In genomic region chr5:151799407-151799806, GRCh38 we compare ENCODE assay signal across 16 cellular contexts. TPM values are rescaled to one million over a fixed set of nuclear protein-coding genes. Genes with fewer than 3 reads are reported as not detected.
DNase-seq lines count a peak whose midpoint lies in the region; ATAC-seq, FAIRE-seq and TF ChIP-seq lines count a peak whose summit lies in the region.
"Had no signal": no experiment of that assay in that cellular context is flagged by ENCODE, and none has a peak within 500 bp of the region (broad histone marks: within the 10 kb centered on the region; RNA-seq: fewer than 3 reads in every experiment).

No MANE protein-coding gene starts in this region.

- H3K79me2 ChIP-seq in SK-N-SH (ENCODE audit: insufficient read depth) (peaks cover 95% of the 10 kb centered on the region), endothelial cell of umbilical vein (ENCODE audit: control insufficient read depth, insufficient read depth, low read length) (peaks cover 74% of the 10 kb centered on the region), hepatocyte (peaks cover 58% of the 10 kb centered on the region)

- peaks cover 0 to 6% of the 10 kb centered on the region in 2 experiments; a peak in 1 of 4 replicates for H3K4me1 ChIP-seq in SK-N-SH (ENCODE audit: control insufficient read depth in 1 of 2, insufficient read depth in 2 of 2, low read depth in 1 of 2, low read length in 1 of 2)
- H3K4me1 ChIP-seq in endothelial cell of umbilical vein (ENCODE audit: control insufficient read depth, extremely low read depth, insufficient read depth, low read length) = peaks cover 5% of the 10 kb centered on the region
- H3K4me1 ChIP-seq in hepatocyte (ENCODE audit: insufficient read depth) = no peaks in the 10 kb centered on the region
- H3K4me1 ChIP-seq in small intestine (ENCODE audit: control insufficient read depth in 2 of 2, insufficient read depth in 1 of 2, low read depth in 1 of 2, low read length in 1 of 2) = no peaks in the 10 kb centered on the region
- H3K4me1 ChIP-seq: adrenal gland, HAP-1, right lobe of liver had no signal

- no peak for TF ChIP-seq RAD21 in SK-N-SH (IDR thresholded peaks at IDR 0.05; ENCODE audit: low read length)

- H3K4me3 Mint-ChIP-seq in CD4-positive, alpha-beta T cell = no peak overlapping the region
- H3K4me3 Mint-ChIP-seq: naive thymus-derived CD4-positive, alpha-beta T cell had no signal

- dilution Hi-C loops in endothelial cell of umbilical vein (cut with MboI; ENCODE audit: extremely low pct_ligation_motif_present, low sequenced_read_pairs) = no loop called here

- H3K4me1 Mint-ChIP-seq in CD4-positive, alpha-beta T cell (ENCODE audit: low read depth) = peaks cover 22% of the 10 kb centered on the region

- no peak for TF ChIP-seq CTCF in CD4-positive, alpha-beta T cell (IDR thresholded peaks at IDR 0.05)
- no peak for TF ChIP-seq CTCF in SK-N-SH (IDR thresholded peaks at IDR 0.05)
- no peak for TF ChIP-seq CTCF in endothelial cell of umbilical vein (IDR thresholded peaks at IDR 0.05; ENCODE audit: extremely low read depth in 1 of 2, insufficient read depth in 1 of 2, low read depth in 1 of 2, low read length in 2 of 2)
- no peak for TF ChIP-seq CTCF in hepatocyte (IDR thresholded peaks at IDR 0.05; ENCODE audit: poor library complexity)

- no peak for DNase-seq in CD4-positive, alpha-beta T cell
- DNase-seq in ELR (ENCODE audit: low read depth) (peak; percentile 71), SK-N-SH (no peak), endothelial cell of umbilical vein (ENCODE audit: low read depth, low spot score) (no peak), hepatocyte (ENCODE audit: low spot score) (no peak), small intestine (no peak), NCI-H2196 treated with DMSO at 0.1 percent for 48 hours (lab: John Stamatoyannopoulos, UW; ENCODE audit: unreplicated experiment) (no peak)
- DNase-seq: effector CD4-positive, alpha-beta T cell; gastrocnemius medialis; naive thymus-derived CD4-positive, alpha-beta T cell; NCI-H146; right lobe of liver had no signal

- no peak for ATAC-seq in CD4-positive, alpha-beta T cell (ENCODE audit: poor library complexity)
- no peak for ATAC-seq in HG03139 (IDR thresholded peaks at IDR 0.05; ENCODE audit: unreplicated experiment)
- ATAC-seq: gastrocnemius medialis; HepG2; naive thymus-derived CD4-positive, alpha-beta T cell; right lobe of liver had no signal

- intact Hi-C loops in CD4-positive, alpha-beta T cell (cut with DNase I, micrococcal nuclease) = no loop called here
- intact Hi-C loops in endothelial cell of umbilical vein (cut with micrococcal nuclease) = no loop called here

- no peaks in the 10 kb centered on the region for H3K27me3 Mint-ChIP-seq in CD4-positive, alpha-beta T cell
- H3K27me3 Mint-ChIP-seq: naive thymus-derived CD4-positive, alpha-beta T cell had no signal

- BruUV-seq in endothelial cell of umbilical vein (replicated peaks; lab: Mats Ljungman, UMichigan) = no TSS peak

- WGBS in SK-N-SH (ENCODE audit: low lambda C conversion rate) = 58% methylated on average over 3 of the region's 3 CpGs
- 88% methylated on average over 3 of the region's 3 CpGs for WGBS in hepatocyte (ENCODE audit: low lambda C conversion rate, missing lambda C conversion rate)
- WGBS in small intestine, 3 donors = 86 to 89% (median 86%) methylated on average over 3 of the region's 3 CpGs

- no peak for TF ChIP-seq EP300 in SK-N-SH (IDR thresholded peaks at IDR 0.05; ENCODE audit: borderline replicate concordance in 1 of 2, low read depth in 1 of 2, low read length in 1 of 2)

- H3K4me2 ChIP-seq in SK-N-SH = no peak overlapping the region
- no peak overlapping the region for H3K4me2 ChIP-seq in endothelial cell of umbilical vein (ENCODE audit: insufficient read depth, low read length)
- H3K4me2 ChIP-seq in hepatocyte = no peak overlapping the region

- H3K9me2 ChIP-seq in SK-N-SH (no peaks in the 10 kb centered on the region), hepatocyte (replicated peaks; ENCODE audit: insufficient read depth) (no peaks in the 10 kb centered on the region)

- peak overlapping the region; percentile 36 for H3K27ac Mint-ChIP-seq in CD4-positive, alpha-beta T cell

- no peak overlapping the region for H3K9ac ChIP-seq in SK-N-SH
- no peak overlapping the region for H3K9ac ChIP-seq in endothelial cell of umbilical vein (replicated peaks; ENCODE audit: extremely low read depth, insufficient read depth, low read length)

- no peak for FAIRE-seq in endothelial cell of umbilical vein (lab: Jason Lieb, UNC)
- no peak for FAIRE-seq in small intestine (lab: Jason Lieb, UNC)
- FAIRE-seq: HepG2 had no signal

- no peak overlapping the region for H2AFZ ChIP-seq in SK-N-SH (ENCODE audit: low read depth)
- H2AFZ ChIP-seq in endothelial cell of umbilical vein (ENCODE audit: low read depth, low read length) = no peak overlapping the region
- H2AFZ ChIP-seq in hepatocyte = no peak overlapping the region

- TF ChIP-seq POLR2A in endothelial cell of umbilical vein (IDR thresholded peaks at IDR 0.05; ENCODE audit: low read depth, low read length) = no peak

- H4K20me1 ChIP-seq in SK-N-SH (ENCODE audit: insufficient read depth) (peaks cover 32% of the 10 kb centered on the region), endothelial cell of umbilical vein (replicated peaks; ENCODE audit: control insufficient read depth, extremely low read depth, insufficient read depth, low read length) (peaks cover 2% of the 10 kb centered on the region), hepatocyte (ENCODE audit: insufficient read depth, poor library complexity, severe bottlenecking) (peaks cover 23% of the 10 kb centered on the region)

- H3K9me3 ChIP-seq in CD4-positive, alpha-beta T cell (ENCODE audit: control insufficient read depth, low read length) = no peaks in the 10 kb centered on the region
- no peaks in the 10 kb centered on the region for H3K9me3 ChIP-seq in SK-N-SH
- H3K9me3 ChIP-seq in endothelial cell of umbilical vein (replicated peaks; ENCODE audit: control insufficient read depth, insufficient read depth, low read length) = no peaks in the 10 kb centered on the region
- no peaks in the 10 kb centered on the region for H3K9me3 ChIP-seq in hepatocyte (ENCODE audit: low read depth)
- H3K9me3 ChIP-seq in small intestine (ENCODE audit: control insufficient read depth, low read depth) = no peaks in the 10 kb centered on the region
- H3K9me3 ChIP-seq: adrenal gland, gastrocnemius medialis, HAP-1, right lobe of liver had no signal

- H3K9me3 Mint-ChIP-seq in CD4-positive, alpha-beta T cell = no peaks in the 10 kb centered on the region
- H3K9me3 Mint-ChIP-seq: naive thymus-derived CD4-positive, alpha-beta T cell had no signal

- no peaks in the 10 kb centered on the region for H3K9me1 ChIP-seq in endothelial cell of umbilical vein (replicated peaks; ENCODE audit: control insufficient read depth, extremely low read depth, insufficient read depth, low read length)

- peaks cover 36% of the 10 kb centered on the region for H3F3A ChIP-seq in SK-N-SH (replicated peaks; ENCODE audit: insufficient read depth)

- H3K36me3 ChIP-seq in SK-N-SH (replicated peaks in 1 of 2; ENCODE audit: control insufficient read depth in 1 of 2, insufficient read depth in 2 of 2, low read length in 1 of 2) (peaks cover 71 to 91% of the 10 kb centered on the region in 2 experiments), endothelial cell of umbilical vein (ENCODE audit: control insufficient read depth in 2 of 2, extremely low read depth in 1 of 2, insufficient read depth in 2 of 2, low read length in 2 of 2) (peaks cover 30 to 34% of the 10 kb centered on the region in 2 experiments), hepatocyte (replicated peaks; ENCODE audit: insufficient read depth, low read depth) (peaks cover 12% of the 10 kb centered on the region), small intestine (ENCODE audit: control insufficient read depth in 2 of 2, insufficient read depth in 2 of 2, low read length in 2 of 2) (peaks cover 22 to 29% of the 10 kb centered on the region in 2 donors)

- H3K36me3 Mint-ChIP-seq in CD4-positive, alpha-beta T cell (ENCODE audit: low read depth) = peaks cover 97% of the 10 kb centered on the region

- CTCF ChIA-PET in CD4-positive, alpha-beta T cell (lab: Charles Lee) = no interaction called here
- CTCF ChIA-PET in SK-N-SH (lab: Yijun Ruan, JAX) (interaction anchor here (1.1 kb wide), 1 partner anchor 11 kb away, joined by 3 read pairs; no protein-coding TSS in a partner anchor), endothelial cell of umbilical vein (lab: Charles Lee) (interaction anchor here (1.2 to 2.6 kb wide), 2 partner anchors 14 to 26 kb away, joined by 3 to 8 read pairs; no protein-coding TSS in a partner anchor)

- no peak overlapping the region for H3K27ac ChIP-seq in CD4-positive, alpha-beta T cell (ENCODE audit: low read depth, low read length)
- H3K27ac ChIP-seq in SK-N-SH (ENCODE audit: low read depth in 2 of 2, low read length in 1 of 2) (peak overlapping the region in 1 of 2 experiments; percentile 8; a peak in 1 of 4 replicates), endothelial cell of umbilical vein (ENCODE audit: insufficient read depth, low read depth, low read length) (no peak overlapping the region), hepatocyte (no peak overlapping the region), small intestine (ENCODE audit: low read depth in 1 of 2, low read length in 1 of 2) (no peak overlapping the region)
- H3K27ac ChIP-seq: adrenal gland, gastrocnemius medialis, right lobe of liver had no signal

- no peak overlapping the region for H3K4me3 ChIP-seq in SK-N-SH (ENCODE audit: low read depth in 2 of 2, low read length in 1 of 2)
- H3K4me3 ChIP-seq in endothelial cell of umbilical vein (replicated peaks in 1 of 3; ENCODE audit: insufficient read depth in 1 of 3, low read depth in 1 of 3, low read length in 3 of 3) = no peak overlapping the region
- no peak overlapping the region for H3K4me3 ChIP-seq in hepatocyte
- H3K4me3 ChIP-seq in small intestine (ENCODE audit: low read depth in 1 of 2, low read length in 2 of 2) = no peak overlapping the region
- H3K4me3 ChIP-seq: adrenal gland, gastrocnemius medialis, HAP-1, right lobe of liver had no signal

- no peaks in the 10 kb centered on the region for H3K27me3 ChIP-seq in CD4-positive, alpha-beta T cell (ENCODE audit: control insufficient read depth, insufficient read depth, low read length)
- H3K27me3 ChIP-seq in SK-N-SH (ENCODE audit: insufficient read depth) (no peaks in the 10 kb centered on the region), endothelial cell of umbilical vein (ENCODE audit: control insufficient read depth in 2 of 2, insufficient read depth in 2 of 2, low read length in 2 of 2) (no peaks in the 10 kb centered on the region), hepatocyte (no peaks in the 10 kb centered on the region), small intestine (ENCODE audit: control insufficient read depth in 2 of 2, insufficient read depth in 2 of 2, low read length in 2 of 2) (no peaks in the 10 kb centered on the region)
- H3K27me3 ChIP-seq: adrenal gland, gastrocnemius medialis, right lobe of liver had no signal

- POLR2A ChIA-PET in CD4-positive, alpha-beta T cell (lab: Charles Lee) = no interaction called here
- POLR2A ChIA-PET in SK-N-SH (lab: Yijun Ruan, JAX) (no interaction called here), endothelial cell of umbilical vein (lab: Charles Lee) (interaction anchor here (0.7 to 1.4 kb wide), 4 partner anchors 27 to 326 kb away, joined by 3 to 5 read pairs (median 3); partner anchors contain the start of gene G3BP1)

RNA-seq across cellular contexts. Expression of gene G3BP1, which starts 27.7 kb away (rescaled TPM):
- total RNA-seq in CD4-positive, alpha-beta T cell = 10 to 100 TPM; 82.3 to 83.9 TPM
- polyA plus RNA-seq in SK-N-SH (2012; rRNA removed) (21.7 and 25.1 TPM in 2 replicates), endothelial cell of umbilical vein (39.5 and 50.5 TPM in 2 replicates), hepatocyte (117 and 123 TPM in 2 replicates), small intestine (10 to 100 TPM; 11.9 to 36.8 (median 15.2) TPM)
- 28.6 and 28.8 TPM in 2 replicates for polyA plus RNA-seq in SK-N-SH (2012; cell fraction: cytosol; rRNA removed)
- 17.3 and 24.7 TPM in 2 replicates for polyA plus RNA-seq in SK-N-SH (2012; cell fraction: nucleus; rRNA removed)
- total RNA-seq in endothelial cell of umbilical vein (255 and 262 TPM in 2 replicates), hepatocyte (143 and 151 TPM in 2 replicates)
- polyA plus RNA-seq in endothelial cell of umbilical vein (2011; cell fraction: cytosol; rRNA removed) = 40.3 and 46.7 TPM in 2 replicates
- polyA plus RNA-seq in endothelial cell of umbilical vein (2011; cell fraction: nucleus; rRNA removed) = 53.0 and 64.6 TPM in 2 replicates
- 135 and 201 TPM in 2 replicates for polyA plus RNA-seq in endothelial cell of umbilical vein (2012)
- polyA minus RNA-seq in endothelial cell of umbilical vein = 272 and 322 TPM in 2 replicates
- 211 TPM for polyA minus RNA-seq in endothelial cell of umbilical vein (2011; cell fraction: cytosol; rRNA and poly(A)+ RNA removed)
- polyA minus RNA-seq in endothelial cell of umbilical vein (2011; cell fraction: nucleus; rRNA and poly(A)+ RNA removed) = 111 and 161 TPM in 2 replicates

RNA-seq across cellular contexts. Expression of gene ATOX1, which starts 41.0 kb away (rescaled TPM):
- 10 to 100 TPM; 11.2 to 13.3 TPM for total RNA-seq in CD4-positive, alpha-beta T cell
- polyA plus RNA-seq in SK-N-SH (2012; rRNA removed) (344 and 497 TPM in 2 replicates), endothelial cell of umbilical vein (292 and 392 TPM in 2 replicates), hepatocyte (333 and 348 TPM in 2 replicates), small intestine (100 to 1,000 TPM; 187 to 327 (median 326) TPM)
- polyA plus RNA-seq in SK-N-SH (2012; cell fraction: cytosol; rRNA removed) = 405 and 434 TPM in 2 replicates
- polyA plus RNA-seq in SK-N-SH (2012; cell fraction: nucleus; rRNA removed) = 101 and 168 TPM in 2 replicates
- total RNA-seq in endothelial cell of umbilical vein (113 and 130 TPM in 2 replicates), hepatocyte (112 and 174 TPM in 2 replicates)
- 386 TPM in 2 replicates for polyA plus RNA-seq in endothelial cell of umbilical vein (2011; cell fraction: cytosol; rRNA removed)
- 104 and 109 TPM in 2 replicates for polyA plus RNA-seq in endothelial cell of umbilical vein (2011; cell fraction: nucleus; rRNA removed)
- polyA plus RNA-seq in endothelial cell of umbilical vein (2012) = 201 and 206 TPM in 2 replicates
- polyA minus RNA-seq in endothelial cell of umbilical vein = 107 and 132 TPM in 2 replicates
- polyA minus RNA-seq in endothelial cell of umbilical vein (2011; cell fraction: cytosol; rRNA and poly(A)+ RNA removed) = 29.2 TPM
- polyA minus RNA-seq in endothelial cell of umbilical vein (2011; cell fraction: nucleus; rRNA and poly(A)+ RNA removed) = 28.1 and 40.3 TPM in 2 replicates
